ENCODE assay signal across 1 cellular context in genomic region chr2:74756356-74756890, GRCh38.
A peak's percentile ranks its signal among the peaks of the same experiment; 100 is the strongest.
TF ChIP-seq lines count a peak whose summit lies in the region.

No MANE protein-coding gene starts in this region.

TF ChIP-seq in HepG2, 621 proteins besides CTCF, POLR2A, EP300 and RAD21 (continued from another document and continues in another):
- TF ChIP-seq ZNF646 (CRISPR knock-in tag; IDR thresholded peaks at IDR 0.05) (peak; percentile 63; the same call in 1 of the 2 replicates), FOXM1 (CRISPR knock-in tag; IDR thresholded peaks at IDR 0.05) (no peak), NR2C2 (CRISPR knock-in tag; IDR thresholded peaks at IDR 0.05; ENCODE audit: borderline replicate concordance) (no peak), ZNF264 (CRISPR knock-in tag; IDR thresholded peaks at IDR 0.05) (peak; percentile 67; the same call in 1 of the 2 replicates), ZFP90 (CRISPR knock-in tag; IDR thresholded peaks at IDR 0.05; ENCODE audit: borderline replicate concordance) (0 out of 2 replicates have a peak, but pooled peaks have one; percentile 53), KDM5A (IDR thresholded peaks at IDR 0.05; ENCODE audit: borderline replicate concordance, low read length) (peak; percentile 27; the same call in 1 of the 2 replicates), ZNF496 (CRISPR knock-in tag; IDR thresholded peaks at IDR 0.05; ENCODE audit: insufficient replicate concordance) (no peak), CBX2 (IDR thresholded peaks at IDR 0.05; ENCODE audit: low read depth, low read length) (no peak), CBX2 (CRISPR knock-in tag; IDR thresholded peaks at IDR 0.05; ENCODE audit: low read depth) (no peak), GZF1 (CRISPR knock-in tag; IDR thresholded peaks at IDR 0.05) (no peak), NKX3-1 (CRISPR knock-in tag; IDR thresholded peaks at IDR 0.05) (peak; percentile 69; the same call in 1 of the 2 replicates), ATF7 (IDR thresholded peaks at IDR 0.05) (no peak), ATF7 (CRISPR knock-in tag; IDR thresholded peaks at IDR 0.05) (no peak; the same call in 1 of the 2 replicates), ZBTB46 (CRISPR knock-in tag; IDR thresholded peaks at IDR 0.05; ENCODE audit: borderline replicate concordance) (no peak), TCF7L2 (IDR thresholded peaks at IDR 0.05; ENCODE audit: low read depth, low read length) (no peak), HCFC1 (IDR thresholded peaks at IDR 0.05; ENCODE audit: low read depth, low read length) (no peak), ZC3H4 (CRISPR knock-in tag; IDR thresholded peaks at IDR 0.05; ENCODE audit: borderline replicate concordance) (no peak), PPARG (CRISPR knock-in tag; conservative IDR thresholded peaks at IDR 0.05) (peak; percentile 52), ZNF549 (CRISPR knock-in tag; IDR thresholded peaks at IDR 0.05) (peak; percentile 21; the same call in 1 of the 2 replicates), DNMT1 (CRISPR knock-in tag; IDR thresholded peaks at IDR 0.05) (no peak), TGIF2 (CRISPR knock-in tag; IDR thresholded peaks at IDR 0.05) (no peak; the same call in 1 of the 2 replicates), MYC (CRISPR knock-in tag; IDR thresholded peaks at IDR 0.05; ENCODE audit: borderline replicate concordance) (no peak), ZNF772 (CRISPR knock-in tag; IDR thresholded peaks at IDR 0.05) (no peak), CCAR2 (optimal IDR thresholded peaks at IDR 0.05; ENCODE audit: low read depth, low read length) (no peak), ZNF530 (CRISPR knock-in tag; IDR thresholded peaks at IDR 0.05; ENCODE audit: low read depth) (no peak), RFX1 (IDR thresholded peaks at IDR 0.05) (no peak), ZBTB34 (CRISPR knock-in tag; IDR thresholded peaks at IDR 0.05) (peak; percentile 96), ZNF253 (CRISPR knock-in tag; IDR thresholded peaks at IDR 0.05; ENCODE audit: borderline replicate concordance) (no peak), ZNF879 (CRISPR knock-in tag; IDR thresholded peaks at IDR 0.05) (no peak), MED8 (CRISPR knock-in tag; IDR thresholded peaks at IDR 0.05; ENCODE audit: insufficient replicate concordance) (no peak), MZF1 (CRISPR knock-in tag; IDR thresholded peaks at IDR 0.05; ENCODE audit: borderline replicate concordance) (no peak), SUZ12 (IDR thresholded peaks at IDR 0.05; ENCODE audit: low read depth, low read length) (no peak), GATAD2A (CRISPR knock-in tag; IDR thresholded peaks at IDR 0.05) (peak; percentile 87), NFKB2 (CRISPR knock-in tag; IDR thresholded peaks at IDR 0.05; ENCODE audit: borderline replicate concordance) (no peak), ARID4A (CRISPR knock-in tag; IDR thresholded peaks at IDR 0.05; ENCODE audit: borderline replicate concordance) (peak; percentile 44; the same call in 1 of the 2 replicates), NCOR1 (IDR thresholded peaks at IDR 0.05; ENCODE audit: borderline replicate concordance, low read length) (peak; percentile 56; the same call in 1 of the 2 replicates), ZC3H13 (CRISPR knock-in tag; IDR thresholded peaks at IDR 0.05) (peak; percentile 36; the same call in 1 of the 2 replicates), FOSL1 (CRISPR knock-in tag; IDR thresholded peaks at IDR 0.05; ENCODE audit: borderline replicate concordance) (no peak), ADNP (CRISPR knock-in tag; IDR thresholded peaks at IDR 0.05) (no peak), PHF8 (CRISPR knock-in tag; IDR thresholded peaks at IDR 0.05) (no peak), TMF1 (CRISPR knock-in tag; IDR thresholded peaks at IDR 0.05; ENCODE audit: low read depth) (no peak), SRSF9 (IDR thresholded peaks at IDR 0.05; ENCODE audit: borderline replicate concordance, insufficient read depth, low read depth, low read length, poor library complexity, severe bottlenecking) (no peak), PCBP1 (IDR thresholded peaks at IDR 0.05; ENCODE audit: borderline replicate concordance, low read depth, low read length) (no peak), ZNF740 (CRISPR knock-in tag; IDR thresholded peaks at IDR 0.05) (no peak), MYNN (CRISPR knock-in tag; IDR thresholded peaks at IDR 0.05; ENCODE audit: low read depth) (no peak)
- TF ChIP-seq, protein P1, sequence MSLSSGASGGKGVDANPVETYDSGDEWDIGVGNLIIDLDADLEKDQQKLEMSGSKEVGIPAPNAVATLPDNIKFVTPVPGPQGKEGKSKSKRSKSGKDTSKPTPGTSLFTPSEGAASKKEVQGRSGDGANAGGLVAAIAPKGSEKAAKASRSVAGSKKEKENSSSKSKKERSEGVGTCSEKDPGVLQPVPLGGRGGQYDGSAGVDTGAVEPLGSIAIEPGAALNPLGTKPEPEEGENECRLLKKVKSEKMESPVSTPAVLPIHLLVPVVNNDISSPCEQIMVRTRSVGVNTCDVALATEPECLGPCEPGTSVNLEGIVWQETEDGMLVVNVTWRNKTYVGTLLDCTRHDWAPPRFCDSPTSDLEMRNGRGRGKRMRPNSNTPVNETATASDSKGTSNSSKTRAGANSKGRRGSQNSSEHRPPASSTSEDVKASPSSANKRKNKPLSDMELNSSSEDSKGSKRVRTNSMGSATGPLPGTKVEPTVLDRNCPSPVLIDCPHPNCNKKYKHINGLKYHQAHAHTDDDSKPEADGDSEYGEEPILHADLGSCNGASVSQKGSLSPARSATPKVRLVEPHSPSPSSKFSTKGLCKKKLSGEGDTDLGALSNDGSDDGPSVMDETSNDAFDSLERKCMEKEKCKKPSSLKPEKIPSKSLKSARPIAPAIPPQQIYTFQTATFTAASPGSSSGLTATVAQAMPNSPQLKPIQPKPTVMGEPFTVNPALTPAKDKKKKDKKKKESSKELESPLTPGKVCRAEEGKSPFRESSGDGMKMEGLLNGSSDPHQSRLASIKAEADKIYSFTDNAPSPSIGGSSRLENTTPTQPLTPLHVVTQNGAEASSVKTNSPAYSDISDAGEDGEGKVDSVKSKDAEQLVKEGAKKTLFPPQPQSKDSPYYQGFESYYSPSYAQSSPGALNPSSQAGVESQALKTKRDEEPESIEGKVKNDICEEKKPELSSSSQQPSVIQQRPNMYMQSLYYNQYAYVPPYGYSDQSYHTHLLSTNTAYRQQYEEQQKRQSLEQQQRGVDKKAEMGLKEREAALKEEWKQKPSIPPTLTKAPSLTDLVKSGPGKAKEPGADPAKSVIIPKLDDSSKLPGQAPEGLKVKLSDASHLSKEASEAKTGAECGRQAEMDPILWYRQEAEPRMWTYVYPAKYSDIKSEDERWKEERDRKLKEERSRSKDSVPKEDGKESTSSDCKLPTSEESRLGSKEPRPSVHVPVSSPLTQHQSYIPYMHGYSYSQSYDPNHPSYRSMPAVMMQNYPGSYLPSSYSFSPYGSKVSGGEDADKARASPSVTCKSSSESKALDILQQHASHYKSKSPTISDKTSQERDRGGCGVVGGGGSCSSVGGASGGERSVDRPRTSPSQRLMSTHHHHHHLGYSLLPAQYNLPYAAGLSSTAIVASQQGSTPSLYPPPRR (CRISPR knock-in tag; IDR thresholded peaks at IDR 0.05; ENCODE audit: borderline replicate concordance) = peak; percentile 72; the same call in 1 of the 2 replicates
- TF ChIP-seq, protein P2, sequence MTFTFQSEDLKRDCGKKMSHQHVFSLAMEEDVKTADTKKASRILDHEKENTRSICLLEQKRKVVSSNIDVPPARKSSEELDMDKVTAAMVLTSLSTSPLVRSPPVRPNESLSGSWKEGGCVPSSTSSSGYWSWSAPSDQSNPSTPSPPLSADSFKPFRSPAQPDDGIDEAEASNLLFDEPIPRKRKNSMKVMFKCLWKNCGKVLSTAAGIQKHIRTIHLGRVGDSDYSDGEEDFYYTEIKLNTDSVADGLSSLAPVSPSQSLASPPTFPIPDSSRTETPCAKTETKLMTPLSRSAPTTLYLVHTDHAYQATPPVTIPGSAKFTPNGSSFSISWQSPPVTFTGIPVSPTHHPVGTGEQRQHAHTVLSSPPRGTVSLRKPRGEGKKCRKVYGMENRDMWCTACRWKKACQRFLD (CRISPR knock-in tag; IDR thresholded peaks at IDR 0.05; ENCODE audit: borderline replicate concordance) = no peak
